ENCODE assay signal across 7 cellular contexts in the genomic region with DNA sequence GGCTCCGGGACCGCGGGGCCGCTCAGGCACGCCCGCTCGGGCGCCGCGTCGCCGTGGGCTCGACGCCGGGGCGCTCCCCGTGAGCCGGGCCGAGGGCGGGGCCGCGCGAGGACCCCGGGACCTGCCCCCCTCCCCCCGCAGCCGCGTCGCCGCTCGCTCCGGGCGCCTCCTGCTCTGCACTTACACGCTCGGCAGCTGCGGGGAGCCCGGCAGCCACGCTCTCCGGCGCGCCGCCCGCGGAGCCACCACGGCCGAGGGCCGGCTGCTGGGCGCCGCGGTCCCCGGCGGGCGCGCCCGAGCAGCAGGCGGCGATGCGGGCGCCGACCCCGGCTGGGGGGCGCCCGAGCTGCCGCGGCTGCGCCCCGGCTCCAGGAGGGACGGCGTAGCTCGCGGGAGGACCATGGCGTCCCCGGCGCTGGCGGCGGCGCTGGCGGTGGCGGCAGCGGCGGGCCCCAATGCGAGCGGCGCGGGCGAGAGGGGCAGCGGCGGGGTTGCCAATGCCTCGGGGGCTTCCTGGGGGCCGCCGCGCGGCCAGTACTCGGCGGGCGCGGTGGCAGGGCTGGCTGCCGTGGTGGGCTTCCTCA. TPM values are rescaled to one million over a fixed set of nuclear protein-coding genes. Genes with fewer than 3 reads are reported as not detected.
DNase-seq lines count a peak whose midpoint lies in the region; ATAC-seq, FAIRE-seq and TF ChIP-seq lines count a peak whose summit lies in the region.

A gene (plus strand): TSS at position 179 of the 584 bp plus-strand sequence. CDS start 222 bp downstream, at position 401.

- H3K4me3 Mint-ChIP-seq in activated T-cell treated with anti-CD3 and anti-CD28 coated beads, Interleukin-2, amount 50 U/mL, for 72 hours: peak within 1 kb of the TSS; percentile 65 to 74
- H3K4me3 Mint-ChIP-seq in stimulated activated effector memory CD8-positive, alpha-beta T cell treated with anti-CD3 and anti-CD28 coated beads, Interleukin-12 subunit alpha, Interleukin-12 subunit beta, amount 100 ng/mL, for 72 hours: peak within 1 kb of the TSS; percentile 22

- TF ChIP-seq POLR2A in H54 (IDR thresholded peaks at IDR 0.05; ENCODE audit: low read depth, low read length): no peak

- DNase-seq in H54 (ENCODE audit: insufficient read length, low spot score): peak; percentile 19
- peak in 1 of 2 donors; percentile 16 for DNase-seq in activated T-cell treated with anti-CD3 and anti-CD28 coated beads, Interleukin-2, amount 50 U/mL, for 72 hours
- no peak for DNase-seq in iPS DF 6.9 (ENCODE audit: low read depth, low spot score)
- no peak for DNase-seq in stimulated activated effector memory CD8-positive, alpha-beta T cell treated with anti-CD3 and anti-CD28 coated beads, Interleukin-12 subunit alpha, Interleukin-12 subunit beta, amount 100 ng/mL, for 72 hours (ENCODE audit: low spot score in 2 of 2)
- DNase-seq in DMS153 treated with DMSO at 0.1 percent for 48 hours (lab: John Stamatoyannopoulos, UW; ENCODE audit: unreplicated experiment): no peak

- no peak for FAIRE-seq in H54 (lab: Jason Lieb, UNC)

- peaks cover 2% of the 10 kb centered on the region; the same call in 1 of the 2 replicates for H3K27me3 ChIP-seq in iPS DF 6.9 (ENCODE audit: control insufficient read depth, insufficient read depth, low read length)

- peaks cover 5% of the 10 kb centered on the region for H3K4me1 Mint-ChIP-seq in activated T-cell treated with anti-CD3 and anti-CD28 coated beads, Interleukin-2, amount 50 U/mL, for 72 hours (ENCODE audit: low read depth)
- H3K4me1 Mint-ChIP-seq in stimulated activated effector memory CD8-positive, alpha-beta T cell treated with anti-CD3 and anti-CD28 coated beads, Interleukin-12 subunit alpha, Interleukin-12 subunit beta, amount 100 ng/mL, for 72 hours: no peaks in the 10 kb centered on the region

- no peak within 1 kb of the TSS for H3K27ac Mint-ChIP-seq in activated T-cell treated with anti-CD3 and anti-CD28 coated beads, Interleukin-2, amount 50 U/mL, for 72 hours
- H3K27ac Mint-ChIP-seq in stimulated activated effector memory CD8-positive, alpha-beta T cell treated with anti-CD3 and anti-CD28 coated beads, Interleukin-12 subunit alpha, Interleukin-12 subunit beta, amount 100 ng/mL, for 72 hours: no peak within 1 kb of the TSS

- H3K4me1 ChIP-seq in iPS DF 6.9 (ENCODE audit: control insufficient read depth, insufficient read depth, low read length): peaks cover 4% of the 10 kb centered on the region; the same call in 1 of the 2 replicates

- no peak within 1 kb of the TSS for H3K27ac ChIP-seq in iPS DF 6.9 (ENCODE audit: low read length)

- H3K36me3 ChIP-seq in iPS DF 6.9 (ENCODE audit: control insufficient read depth, insufficient read depth, low read length): no peaks in the 10 kb centered on the region

- no CpG with 5 or more reads among the region's 97 CpGs for WGBS in iPS DF 6.9 (ENCODE audit: insufficient coverage, insufficient read length)

- H3K27me3 Mint-ChIP-seq in activated T-cell treated with anti-CD3 and anti-CD28 coated beads, Interleukin-2, amount 50 U/mL, for 72 hours (ENCODE audit: low read depth): peaks cover 17% of the 10 kb centered on the region

- H3K9me3 Mint-ChIP-seq in activated T-cell treated with anti-CD3 and anti-CD28 coated beads, Interleukin-2, amount 50 U/mL, for 72 hours: no peaks in the 10 kb centered on the region
- no peaks in the 10 kb centered on the region for H3K9me3 Mint-ChIP-seq in stimulated activated effector memory CD8-positive, alpha-beta T cell treated with anti-CD3 and anti-CD28 coated beads, Interleukin-12 subunit alpha, Interleukin-12 subunit beta, amount 100 ng/mL, for 72 hours

- ATAC-seq in activated T-cell treated with anti-CD3 and anti-CD28 coated beads, Interleukin-2, amount 50 U/mL, for 72 hours (replicated peaks in 1 of 2): peak; percentile 30 to 47
- ATAC-seq in stimulated activated effector memory CD8-positive, alpha-beta T cell treated with anti-CD3 and anti-CD28 coated beads, Interleukin-12 subunit alpha, Interleukin-12 subunit beta, amount 100 ng/mL, for 72 hours: no peak
- ATAC-seq in HG02981 (IDR thresholded peaks at IDR 0.05; ENCODE audit: unreplicated experiment): no peak
- ATAC-seq in GM18873 (IDR thresholded peaks at IDR 0.05; ENCODE audit: low FRiP score, unreplicated experiment): no peak

- H3K9me3 ChIP-seq in iPS DF 6.9 (ENCODE audit: control insufficient read depth, insufficient read depth, low read length): no peaks in the 10 kb centered on the region

- H3K4me3 ChIP-seq in iPS DF 6.9 (ENCODE audit: low read length): peak within 1 kb of the TSS; percentile 45; the same call in 1 of the 2 replicates

- H3K36me3 Mint-ChIP-seq in activated T-cell treated with anti-CD3 and anti-CD28 coated beads, Interleukin-2, amount 50 U/mL, for 72 hours (ENCODE audit: insufficient read depth in 2 of 2): peaks cover 0 to 1% of the 10 kb centered on the region in 2 donors
- H3K36me3 Mint-ChIP-seq in stimulated activated effector memory CD8-positive, alpha-beta T cell treated with anti-CD3 and anti-CD28 coated beads, Interleukin-12 subunit alpha, Interleukin-12 subunit beta, amount 100 ng/mL, for 72 hours: no peaks in the 10 kb centered on the region

RNA-seq across cellular contexts. Expression of the gene that starts here (rescaled TPM):
- total RNA-seq in activated T-cell treated with anti-CD3 and anti-CD28 coated beads, Interleukin-2, amount 50 U/mL, for 72 hours: not detected

Comparison
In these comparisons a context has a peak if more than half of its experiments do, and no peak if none do; other contexts are left out.
1. Peak in ATAC-seq in activated T-cell treated with anti-CD3 and anti-CD28 coated beads, Interleukin-2, amount 50 U/mL, for 72 hours; RNA of the gene not detected or under 1 TPM.